Comparison of ENCODE assay signal across 17 cellular contexts in genomic region chr13:97809576-97809975, GRCh38.
"Had no signal": no experiment of that assay in that cellular context is flagged by ENCODE, and none has a peak within 500 bp of the region (broad histone marks: within the 10 kb centered on the region; RNA-seq: fewer than 3 reads in every experiment).

No MANE protein-coding gene starts in this region.

- H3K4me1 ChIP-seq: left ventricle myocardium inferior, testis, upper lobe of right lung had no signal

- H3K36me3 ChIP-seq: heart right ventricle, left ventricle myocardium inferior, neural progenitor cell, ovary, upper lobe of right lung had no signal

- H3K27ac ChIP-seq: heart right ventricle, left ventricle myocardium inferior, neural progenitor cell, ovary, testis, upper lobe of right lung, VCaP had no signal

- H3K9me3 ChIP-seq: ovary, testis, upper lobe of right lung had no signal

- H3K27me3 ChIP-seq: neural progenitor cell, ovary, testis, upper lobe of right lung had no signal

- ATAC-seq: heart right ventricle; stimulated activated naive CD8-positive, alpha-beta T cell treated with anti-CD3 and anti-CD28 coated beads, Interleukin-15, Interleukin-2, amounts not matched to agents 100 U/mL and 50 U/mL, for 24 hours; upper lobe of right lung had no signal

- H3K4me2 ChIP-seq: neural progenitor cell had no signal

- H2AFZ ChIP-seq: neural progenitor cell had no signal

- FAIRE-seq: kidney had no signal

- DNase-seq: activated CD4-positive, alpha-beta memory T cell treated with anti-CD3 and anti-CD28 coated beads, Interleukin-2, amount 10 ng/mL, durations not matched to agents 7 days and 5 days; activated gamma-delta T cell treated with Interleukin-2 at 50 U/mL for 16 hours; activated naive CD8-positive, alpha-beta T cell treated with anti-CD3 and anti-CD28 coated beads for 36 hours; activated T-cell treated with anti-CD3 and anti-CD28 coated beads, Interleukin-2, amount 50 U/mL, for 48 hours; foreskin melanocyte; heart right ventricle; kidney; left ventricle myocardium inferior; ovary; stimulated activated CD4-positive, alpha-beta T cell treated with anti-CD3 and anti-CD28 coated beads, Interleukin-4, amount 100 ng/mL, for 1 hour; stimulated activated CD8-positive, alpha-beta memory T cell treated with anti-CD3 and anti-CD28 coated beads, Interleukin-4, amount 100 ng/mL, for 48 hours; stimulated activated naive CD8-positive, alpha-beta T cell treated with anti-CD3 and anti-CD28 coated beads, Interleukin-15, Interleukin-2, amounts not matched to agents 100 U/mL and 50 U/mL, for 24 hours; T-helper 1 cell; testis; upper lobe of right lung had no signal

- H3K4me3 ChIP-seq: heart right ventricle, left ventricle myocardium inferior, neural progenitor cell, ovary, testis, upper lobe of right lung had no signal

- H3K9ac ChIP-seq: neural progenitor cell had no signal
